In genomic region chr20:25033250-25033940, GRCh38 we compare ENCODE assay signal across 1 cellular context.
TF ChIP-seq lines count a peak whose summit lies in the region.

No MANE protein-coding gene starts in this region.

TF ChIP-seq in HepG2, 621 proteins besides CTCF, POLR2A, EP300 and RAD21 (continued from another document):
- 0 out of 2 replicates have a peak, but pooled peaks have one; percentile 9 for TF ChIP-seq ZNF639 (CRISPR knock-in tag; conservative IDR thresholded peaks at IDR 0.05)
- TF ChIP-seq ATF3 (CRISPR knock-in tag; IDR thresholded peaks at IDR 0.05): peak; percentile 23; the same call in 1 of the 2 replicates
- TF ChIP-seq ISX (CRISPR knock-in tag; conservative IDR thresholded peaks at IDR 0.05): no peak
- 0 out of 2 replicates have a peak, but pooled peaks have one; percentile 3 for TF ChIP-seq KMT2A (CRISPR knock-in tag; IDR thresholded peaks at IDR 0.05)
- no peak for TF ChIP-seq GABPA (IDR thresholded peaks at IDR 0.05; ENCODE audit: low read depth, low read length)
- TF ChIP-seq GABPA (CRISPR knock-in tag; IDR thresholded peaks at IDR 0.05; ENCODE audit: low read depth): no peak
- TF ChIP-seq ZNF841 (CRISPR knock-in tag; IDR thresholded peaks at IDR 0.05; ENCODE audit: borderline replicate concordance): no peak
- 0 out of 2 replicates have a peak, but pooled peaks have one; percentile 21 for TF ChIP-seq BCL3 (CRISPR knock-in tag; IDR thresholded peaks at IDR 0.05)
- no peak for TF ChIP-seq ZNF569 (CRISPR knock-in tag; IDR thresholded peaks at IDR 0.05; ENCODE audit: borderline replicate concordance)
- no peak for TF ChIP-seq TBP (CRISPR knock-in tag; IDR thresholded peaks at IDR 0.05)
- no peak for TF ChIP-seq ASH2L (IDR thresholded peaks at IDR 0.05; ENCODE audit: insufficient read length, low read depth, low read length)
- TF ChIP-seq ZNF296 (CRISPR knock-in tag; conservative IDR thresholded peaks at IDR 0.05): no peak
- peak; percentile 48 for TF ChIP-seq SRSF1 (optimal IDR thresholded peaks at IDR 0.05; ENCODE audit: low read depth, low read length)
- no peak for TF ChIP-seq SNAPC2 (CRISPR knock-in tag; IDR thresholded peaks at IDR 0.05)
- TF ChIP-seq MIER3 (CRISPR knock-in tag; IDR thresholded peaks at IDR 0.05; ENCODE audit: borderline replicate concordance): 0 out of 2 replicates have a peak, but pooled peaks have one; percentile 2
